ENCODE assay signal across 22 cellular contexts in genomic region chr17:7064248-7064647, GRCh38. TPM values are rescaled to one million over a fixed set of nuclear protein-coding genes. Genes with fewer than 3 reads are reported as not detected.
DNase-seq lines count a peak whose midpoint lies in the region; ATAC-seq and TF ChIP-seq lines count a peak whose summit lies in the region.
"Had no signal": no experiment of that assay in that cellular context is flagged by ENCODE, and none has a peak within 500 bp of the region (broad histone marks: within the 10 kb centered on the region; RNA-seq: fewer than 3 reads in every experiment).

No MANE protein-coding gene starts in this region.

- CTCF ChIA-PET in activated CD4-positive, alpha-beta memory T cell treated with anti-CD3 and anti-CD28 coated beads for 36 hours (lab: Charles Lee): no interaction called here

- H3K27me3 ChIP-seq in WERI-Rb-1 (ENCODE audit: insufficient read depth, low read depth, severe bottlenecking): no peaks in the 10 kb centered on the region
- H3K27me3 ChIP-seq in dorsolateral prefrontal cortex: peaks cover 0 to 9% (median 0%) of the 10 kb centered on the region in 45 donors
- no peaks in the 10 kb centered on the region for H3K27me3 ChIP-seq in neural progenitor cell

- H3K9me3 Mint-ChIP-seq in neural progenitor cell: peaks cover 31% of the 10 kb centered on the region
- peaks cover 21% of the 10 kb centered on the region for H3K9me3 Mint-ChIP-seq in activated CD4-positive, alpha-beta memory T cell treated with anti-CD3 and anti-CD28 coated beads for 36 hours

- POLR2A ChIA-PET in activated CD4-positive, alpha-beta memory T cell treated with anti-CD3 and anti-CD28 coated beads for 36 hours (lab: Charles Lee): interaction anchor here (0.9 kb wide), 1 partner anchor 17 kb away, joined by 3 read pairs; no protein-coding TSS in a partner anchor

- H3K9me3 ChIP-seq in WERI-Rb-1 (ENCODE audit: severe bottlenecking) (peaks cover 11% of the 10 kb centered on the region), neural progenitor cell (ENCODE audit: low read depth) (no peaks in the 10 kb centered on the region)
- H3K9me3 ChIP-seq: sigmoid colon had no signal

- DNase-seq in DMS 273 treated with DMSO at 0.1 percent for 48 hours (lab: John Stamatoyannopoulos, UW) (peak; percentile 28), WERI-Rb-1 (peak; percentile 7), dorsolateral prefrontal cortex (peak in 1 of 10 donors; percentile 13), neural progenitor cell (ENCODE audit: low spot score) (no peak), dedifferentiated amniotic fluid mesenchymal stem cell (ENCODE audit: extremely low spot score) (no peak)
- no peak for DNase-seq in activated CD4-positive, alpha-beta memory T cell treated with anti-CD3 and anti-CD28 coated beads for 36 hours
- DNase-seq: activated CD8-positive, alpha-beta T cell treated with anti-CD3 and anti-CD28 coated beads, Interleukin-2, amount 10 ng/mL, durations not matched to agents 7 days and 5 days; activated naive CD4-positive, alpha-beta T cell; activated T-cell treated with anti-CD3 and anti-CD28 coated beads, Interleukin-2, amount 50 U/mL, for 24 hours; amniotic stem cell; HCEC 1CT; naive thymus-derived CD8-positive, alpha-beta T cell; NCI-H1092 treated with DMSO at 0.1 percent for 48 hours; NCI-H510A; sigmoid colon; stimulated activated naive CD4-positive, alpha-beta T cell; tibial artery had no signal

- no peaks in the 10 kb centered on the region for H3K79me2 ChIP-seq in neural progenitor cell (ENCODE audit: low read depth)
- H3K79me2 ChIP-seq: parathyroid adenoma had no signal

- ATAC-seq in HG02610 (IDR thresholded peaks at IDR 0.05; ENCODE audit: unreplicated experiment): no peak
- ATAC-seq: activated CD8-positive, alpha-beta T cell treated with anti-CD3 and anti-CD28 coated beads, Interleukin-2, amount 10 ng/mL, durations not matched to agents 7 days and 5 days; naive thymus-derived CD8-positive, alpha-beta T cell had no signal

- H3K4me3 ChIP-seq in WERI-Rb-1 (ENCODE audit: low read depth, low read length) (no peak overlapping the region), dorsolateral prefrontal cortex (no peak overlapping the region), neural progenitor cell (no peak overlapping the region)
- H3K4me3 ChIP-seq: coronary artery, sigmoid colon, tibial artery had no signal

- H3K36me3 ChIP-seq in WERI-Rb-1 (no peaks in the 10 kb centered on the region), neural progenitor cell (no peaks in the 10 kb centered on the region)
- H3K36me3 ChIP-seq: sigmoid colon, tibial artery had no signal

- intact Hi-C loops in dorsolateral prefrontal cortex (cut with DNase I): no loop called here
- intact Hi-C loops in activated CD4-positive, alpha-beta memory T cell treated with anti-CD3 and anti-CD28 coated beads for 36 hours (cut with micrococcal nuclease): no loop called here

- H3K4me1 Mint-ChIP-seq in neural progenitor cell: peaks cover 27% of the 10 kb centered on the region
- peaks cover 17% of the 10 kb centered on the region for H3K4me1 Mint-ChIP-seq in activated CD4-positive, alpha-beta memory T cell treated with anti-CD3 and anti-CD28 coated beads for 36 hours (ENCODE audit: low read depth)

- no peak overlapping the region for H3K4me3 Mint-ChIP-seq in neural progenitor cell
- no peak overlapping the region for H3K4me3 Mint-ChIP-seq in activated CD4-positive, alpha-beta memory T cell treated with anti-CD3 and anti-CD28 coated beads for 36 hours
- H3K4me3 Mint-ChIP-seq: activated CD8-positive, alpha-beta T cell treated with anti-CD3 and anti-CD28 coated beads, Interleukin-2, amount 10 ng/mL, durations not matched to agents 7 days and 5 days; activated T-cell treated with anti-CD3 and anti-CD28 coated beads, Interleukin-2, amount 50 U/mL, for 24 hours; naive thymus-derived CD8-positive, alpha-beta T cell had no signal

- H3K36me3 Mint-ChIP-seq in neural progenitor cell: peaks cover 5% of the 10 kb centered on the region
- peaks cover 6% of the 10 kb centered on the region for H3K36me3 Mint-ChIP-seq in activated CD4-positive, alpha-beta memory T cell treated with anti-CD3 and anti-CD28 coated beads for 36 hours

- H3F3A ChIP-seq in neural progenitor cell (ENCODE audit: low read depth): no peaks in the 10 kb centered on the region

- H3K27ac Mint-ChIP-seq in neural progenitor cell: peak overlapping the region; percentile 93
- H3K27ac Mint-ChIP-seq in activated CD4-positive, alpha-beta memory T cell treated with anti-CD3 and anti-CD28 coated beads for 36 hours: no peak overlapping the region
- H3K27ac Mint-ChIP-seq: activated CD8-positive, alpha-beta T cell treated with anti-CD3 and anti-CD28 coated beads, Interleukin-2, amount 10 ng/mL, durations not matched to agents 7 days and 5 days; activated T-cell treated with anti-CD3 and anti-CD28 coated beads, Interleukin-2, amount 50 U/mL, for 24 hours had no signal

- no peaks in the 10 kb centered on the region for H4K20me1 ChIP-seq in neural progenitor cell (ENCODE audit: low read depth)

- no peak overlapping the region for H2AFZ ChIP-seq in neural progenitor cell (replicated peaks)
- H2AFZ ChIP-seq: parathyroid adenoma had no signal

- TF ChIP-seq CTCF in WERI-Rb-1 (IDR thresholded peaks at IDR 0.05; ENCODE audit: low read depth, low read length): no peak
- TF ChIP-seq CTCF in dorsolateral prefrontal cortex (IDR thresholded peaks at IDR 0.05 in 54 of 56, conservative IDR thresholded peaks at IDR 0.05 in 2 of 56; ENCODE audit: low read depth in 1 of 56, partially characterized antibody in 56 of 56): no peak
- TF ChIP-seq CTCF in neural progenitor cell (IDR thresholded peaks at IDR 0.05): no peak

- H3K27ac ChIP-seq in WERI-Rb-1 (no peak overlapping the region; the same call in 1 of the 2 replicates), dorsolateral prefrontal cortex (peak overlapping the region in 49 of 59 donors; percentile 19 to 86 (median 64)), neural progenitor cell (no peak overlapping the region)
- H3K27ac ChIP-seq: coronary artery, parathyroid adenoma, sigmoid colon, tibial artery had no signal

- no peaks in the 10 kb centered on the region for H3K4me1 ChIP-seq in neural progenitor cell
- H3K4me1 ChIP-seq: parathyroid adenoma, sigmoid colon, tibial artery had no signal

- H3K27me3 Mint-ChIP-seq in neural progenitor cell (ENCODE audit: insufficient read depth, low read depth): peaks cover 11% of the 10 kb centered on the region
- peaks cover 17% of the 10 kb centered on the region for H3K27me3 Mint-ChIP-seq in activated CD4-positive, alpha-beta memory T cell treated with anti-CD3 and anti-CD28 coated beads for 36 hours

- H3K4me2 ChIP-seq in neural progenitor cell: no peak overlapping the region

- no peak overlapping the region for H3K9ac ChIP-seq in neural progenitor cell
- H3K9ac ChIP-seq: parathyroid adenoma had no signal

RNA-seq across cellular contexts. Expression of gene CLEC10A, which starts 15.8 kb away (rescaled TPM):
- total RNA-seq in dorsolateral prefrontal cortex (1 to 10 TPM in 15 of 120 experiments, under 1 TPM in 31, not detected in 74; 0.27 to 2.1 (median 0.73) TPM), neural progenitor cell (ENCODE audit: low replicate concordance) (not detected in 2 replicates)
- not detected for total RNA-seq in activated CD4-positive, alpha-beta memory T cell treated with anti-CD3 and anti-CD28 coated beads for 36 hours
- total RNA-seq: activated CD8-positive, alpha-beta T cell treated with anti-CD3 and anti-CD28 coated beads, Interleukin-2, amount 10 ng/mL, durations not matched to agents 7 days and 5 days; endothelial cell of umbilical vein; fibroblast of villous mesenchyme had no signal

RNA-seq across cellular contexts. Expression of gene SLC16A11, which starts 20.4 kb away (rescaled TPM):
- total RNA-seq in dorsolateral prefrontal cortex (1 to 10 TPM in 116 of 120 experiments, under 1 TPM in 4; 0.57 to 6.4 (median 2.4) TPM), neural progenitor cell (ENCODE audit: low replicate concordance) (not detected in 2 replicates)
- 1 to 10 TPM; 1.4 to 1.5 TPM for total RNA-seq in activated CD4-positive, alpha-beta memory T cell treated with anti-CD3 and anti-CD28 coated beads for 36 hours
- total RNA-seq: fibroblast of villous mesenchyme had no signal

RNA-seq across cellular contexts. Expression of gene SLC16A13, which starts 28.4 kb away (rescaled TPM):
- total RNA-seq in dorsolateral prefrontal cortex: 1 to 10 TPM in 108 of 120 experiments, under 1 TPM in 12; 0.55 to 4.2 (median 1.7) TPM
- 1.4 TPM in 1 of 2 replicates, not detected in the other for total RNA-seq in neural progenitor cell (ENCODE audit: low replicate concordance)
- 10 to 100 TPM; 10.4 to 10.7 TPM for total RNA-seq in activated CD4-positive, alpha-beta memory T cell treated with anti-CD3 and anti-CD28 coated beads for 36 hours

RNA-seq across cellular contexts. Expression of gene BCL6B, which starts 41.4 kb away (rescaled TPM):
- total RNA-seq in dorsolateral prefrontal cortex (10 to 100 TPM in 7 of 120 experiments, 1 to 10 TPM in 108, under 1 TPM in 5; 0.39 to 16.5 (median 3.9) TPM), neural progenitor cell (ENCODE audit: low replicate concordance) (3.8 and 5.3 TPM in 2 replicates)
- total RNA-seq in activated CD4-positive, alpha-beta memory T cell treated with anti-CD3 and anti-CD28 coated beads for 36 hours: 1 to 10 TPM in 1 of 2 experiments, under 1 TPM in 1; 0.53 to 1.3 TPM
- total RNA-seq: fibroblast of villous mesenchyme; naive thymus-derived CD8-positive, alpha-beta T cell had no signal

RNA-seq across cellular contexts. Expression of gene ASGR2, which starts 50.4 kb away (rescaled TPM):
- 1 to 10 TPM in 78 of 120 experiments, under 1 TPM in 39, not detected in 3; 0.35 to 4.4 (median 1.2) TPM for total RNA-seq in dorsolateral prefrontal cortex
- not detected in 2 replicates for total RNA-seq in neural progenitor cell (ENCODE audit: low replicate concordance)
- total RNA-seq in activated CD4-positive, alpha-beta memory T cell treated with anti-CD3 and anti-CD28 coated beads for 36 hours: not detected
- total RNA-seq: activated CD8-positive, alpha-beta T cell treated with anti-CD3 and anti-CD28 coated beads, Interleukin-2, amount 10 ng/mL, durations not matched to agents 7 days and 5 days; endothelial cell of umbilical vein; fibroblast of villous mesenchyme; naive thymus-derived CD8-positive, alpha-beta T cell had no signal

Comparison
In these comparisons a context has a peak if more than half of its experiments do, and no peak if none do; other contexts are left out.
1. DNase-seq: peak in DMS 273 treated with DMSO at 0.1 percent for 48 hours (single experiment) and WERI-Rb-1 (single experiment); none in neural progenitor cell (single experiment), activated CD4-positive, alpha-beta memory T cell treated with anti-CD3 and anti-CD28 coated beads for 36 hours (single experiment) and dedifferentiated amniotic fluid mesenchymal stem cell (single experiment).
2. H3K27ac ChIP-seq: peak in dorsolateral prefrontal cortex (49 of 59); none in WERI-Rb-1 (single experiment) and neural progenitor cell (single experiment).